ENCODE assay signal across 9 cellular contexts in the genomic region with DNA sequence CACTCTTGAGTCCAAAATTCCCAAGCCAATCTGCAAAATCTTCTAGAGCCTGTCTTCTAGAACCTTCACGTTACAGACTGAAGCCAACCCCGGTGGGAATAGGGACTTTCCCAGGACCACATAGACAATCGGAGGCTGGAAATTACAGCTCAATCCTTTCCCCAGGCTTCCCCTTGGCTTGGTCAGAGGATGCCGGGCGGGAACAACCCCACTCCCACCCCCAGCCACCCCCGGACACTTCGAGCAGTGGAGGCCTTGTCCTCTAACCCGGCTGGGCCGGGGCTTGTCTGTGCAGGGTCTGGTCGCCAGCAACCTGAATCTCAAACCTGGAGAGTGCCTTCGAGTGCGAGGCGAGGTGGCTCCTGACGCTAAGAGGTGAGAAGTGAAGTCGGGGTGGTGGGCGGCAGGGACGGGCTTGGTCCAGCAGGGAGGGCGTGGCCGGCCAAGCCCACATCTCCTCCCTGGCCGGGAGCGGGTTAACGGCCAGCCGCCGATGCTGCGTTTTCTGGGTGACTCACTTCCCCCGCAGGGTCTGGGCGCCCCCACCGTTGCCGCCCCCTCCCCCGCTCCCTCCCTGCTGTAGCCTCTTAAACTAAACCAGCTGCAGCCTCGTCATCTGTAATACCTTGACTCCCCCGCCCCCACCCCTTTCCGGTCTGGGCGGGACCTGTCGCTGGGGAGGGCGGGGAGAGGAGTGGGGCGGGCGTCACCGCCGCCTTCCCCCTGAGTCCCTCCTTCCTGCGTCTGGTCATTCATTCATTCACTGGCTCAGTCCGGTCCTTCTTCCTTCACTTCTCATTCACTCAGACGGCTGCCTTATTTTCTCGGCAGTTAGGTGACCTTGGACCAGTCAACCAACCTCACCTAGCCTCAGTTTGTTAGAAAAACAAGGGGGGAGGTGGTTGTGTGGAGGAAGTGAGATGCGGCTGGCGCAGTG. TPM values are rescaled to one million over a fixed set of nuclear protein-coding genes. Genes with fewer than 3 reads are reported as not detected.
DNase-seq lines count a peak whose midpoint lies in the region; ATAC-seq and TF ChIP-seq lines count a peak whose summit lies in the region.
"Had no signal": no experiment of that assay in that cellular context is flagged by ENCODE, and none has a peak within 500 bp of the region (broad histone marks: within the 10 kb centered on the region; RNA-seq: fewer than 3 reads in every experiment).

No MANE protein-coding gene starts in this region.

- no peaks in the 10 kb centered on the region for H3K36me3 ChIP-seq in CD8-positive, alpha-beta T cell (ENCODE audit: insufficient read depth, low read length)
- no peaks in the 10 kb centered on the region for H3K36me3 ChIP-seq in transverse colon

- CTCF ChIA-PET in CD8-positive, alpha-beta T cell (lab: Charles Lee), result interaction anchor here (17.2 to 64.7 kb wide), 2 partner anchors 14 to 51 kb away, joined by 323 to 2176 read pairs; a partner anchor contains a TSS

- H3K27me3 ChIP-seq in CD8-positive, alpha-beta T cell (ENCODE audit: insufficient read depth, low read length), result no peaks in the 10 kb centered on the region
- no peaks in the 10 kb centered on the region for H3K27me3 ChIP-seq in transverse colon

- in situ Hi-C loops in transverse colon (cut with MboI; ENCODE audit: low pct_ligation_motif_present in 1 of 4, low pct_unique_long_range_greater_than_20kb in 1 of 4, low sequenced_read_pairs in 3 of 4), result loop anchor here in 1 of 4 donors (25.0 kb wide), 1 partner anchor 110 kb away; no protein-coding TSS in a partner anchor

- peak overlapping the region; percentile 100 for H3K27ac Mint-ChIP-seq in CD8-positive, alpha-beta T cell
- H3K27ac Mint-ChIP-seq in activated naive CD4-positive, alpha-beta T cell treated with anti-CD3 and anti-CD28 coated beads, Interleukin-2, amount 50 U/mL, for 72 hours, result peak overlapping the region; percentile 86 to 92

- TF ChIP-seq POLR2A in transverse colon (IDR thresholded peaks at IDR 0.05), result peak; percentile 62

- POLR2A ChIA-PET in CD8-positive, alpha-beta T cell (lab: Charles Lee), result interaction anchor here (0.9 to 5.2 kb wide), 14 partner anchors 8 to 69 kb away, joined by 3 to 78 read pairs (median 6); a partner anchor contains a TSS

- WGBS in transverse colon (ENCODE audit: low coverage in 1 of 2), 2 donors, result 2% methylated on average over 39 of the region's 46 CpGs; no CpG with 5 or more reads in 1 of the 2 donors

- intact Hi-C loops in CD8-positive, alpha-beta T cell (cut with DNase I, micrococcal nuclease), result loop anchor here (1.0 to 2.0 kb wide), 6 partner anchors 9 to 172 kb away; a partner anchor contains a TSS
- intact Hi-C loops in cardiac septum (cut with DNase I), result loop anchor here (5.0 kb wide), 1 partner anchor 75 kb away; no protein-coding TSS in a partner anchor
- intact Hi-C loops in posterior cingulate gyrus (cut with DNase I), result no loop called here
- intact Hi-C loops in transverse colon (cut with DNase I; ENCODE audit: low total_unique reads), result no loop called here

- no peaks in the 10 kb centered on the region for H3K9me3 Mint-ChIP-seq in CD8-positive, alpha-beta T cell
- no peaks in the 10 kb centered on the region for H3K9me3 Mint-ChIP-seq in activated naive CD4-positive, alpha-beta T cell treated with anti-CD3 and anti-CD28 coated beads, Interleukin-2, amount 50 U/mL, for 72 hours

- peak overlapping the region; percentile 95 for H3K4me3 Mint-ChIP-seq in CD8-positive, alpha-beta T cell

- TF ChIP-seq CTCF in CD8-positive, alpha-beta T cell (IDR thresholded peaks at IDR 0.05), result no peak
- no peak for TF ChIP-seq CTCF in transverse colon (IDR thresholded peaks at IDR 0.05)

- peak overlapping the region; percentile 91 for H3K27ac ChIP-seq in CD8-positive, alpha-beta T cell (ENCODE audit: low read depth, low read length)
- H3K27ac ChIP-seq in transverse colon, result peak overlapping the region; percentile 89 to 96 (median 94)
- H3K27ac ChIP-seq: VCaP had no signal

- peak; percentile 85 to 96 (median 94) for DNase-seq in CD8-positive, alpha-beta T cell
- peak; percentile 90 for DNase-seq in Jurkat, Clone E6-1 (ENCODE audit: low read depth, low spot score)
- peak; percentile 93 for DNase-seq in activated naive CD4-positive, alpha-beta T cell treated with anti-CD3 and anti-CD28 coated beads, Interleukin-2, amount 50 U/mL, for 72 hours (ENCODE audit: low spot score in 2 of 2)
- DNase-seq in cardiac septum (ENCODE audit: low spot score), result peak; percentile 95
- peak in 7 of 10 donors; percentile 38 to 95 (median 66) for DNase-seq in posterior cingulate gyrus
- DNase-seq in transverse colon, result peak; percentile 93

- peaks cover 50% of the 10 kb centered on the region for H3K4me1 ChIP-seq in CD8-positive, alpha-beta T cell (ENCODE audit: insufficient read depth, low read length)
- peaks cover 36 to 75% (median 59%) of the 10 kb centered on the region in 4 donors for H3K4me1 ChIP-seq in transverse colon

- peak; percentile 89 for ATAC-seq in CD8-positive, alpha-beta T cell
- ATAC-seq in GM21390 (IDR thresholded peaks at IDR 0.05; ENCODE audit: unreplicated experiment) (peak; percentile 44), SK-N-SH treated with all-trans-retinoic acid at 6 μM for 48 hours (peak; percentile 37)
- ATAC-seq in activated naive CD4-positive, alpha-beta T cell treated with anti-CD3 and anti-CD28 coated beads, Interleukin-2, amount 50 U/mL, for 72 hours, result peak; percentile 77 to 80

- peaks cover 4% of the 10 kb centered on the region for H3K36me3 Mint-ChIP-seq in CD8-positive, alpha-beta T cell
- H3K36me3 Mint-ChIP-seq in activated naive CD4-positive, alpha-beta T cell treated with anti-CD3 and anti-CD28 coated beads, Interleukin-2, amount 50 U/mL, for 72 hours, result peaks cover 0 to 25% of the 10 kb centered on the region in 2 donors

- H3K4me3 ChIP-seq in CD8-positive, alpha-beta T cell (ENCODE audit: low read depth, low read length), result peak overlapping the region; percentile 93
- peak overlapping the region; percentile 65 for H3K4me3 ChIP-seq in Jurkat, Clone E6-1 (ENCODE audit: low read length)
- H3K4me3 ChIP-seq in transverse colon, result peak overlapping the region; percentile 28 to 54 (median 43)

- no peak for TF ChIP-seq EP300 in transverse colon (IDR thresholded peaks at IDR 0.05; ENCODE audit: low read depth)

- no peaks in the 10 kb centered on the region for H3K27me3 Mint-ChIP-seq in CD8-positive, alpha-beta T cell (ENCODE audit: low read depth)

- no peaks in the 10 kb centered on the region for H3K9me3 ChIP-seq in CD8-positive, alpha-beta T cell (ENCODE audit: low read length)
- no peaks in the 10 kb centered on the region for H3K9me3 ChIP-seq in transverse colon

- H3K4me1 Mint-ChIP-seq in CD8-positive, alpha-beta T cell (ENCODE audit: low read depth), result peaks cover 55% of the 10 kb centered on the region

TF ChIP-seq in SK-N-SH treated with all-trans-retinoic acid at 6 μM for 48 hours, 23 proteins besides CTCF, POLR2A, EP300 and RAD21:
- TF ChIP-seq TCF4 (CRISPR knock-in tag; IDR thresholded peaks at IDR 0.05; ENCODE audit: borderline replicate concordance) (peak; percentile 46; the same call in 1 of the 2 replicates), PPARA (CRISPR knock-in tag; IDR thresholded peaks at IDR 0.05; ENCODE audit: borderline replicate concordance) (no peak)
- TF ChIP-seq, protein P1, sequence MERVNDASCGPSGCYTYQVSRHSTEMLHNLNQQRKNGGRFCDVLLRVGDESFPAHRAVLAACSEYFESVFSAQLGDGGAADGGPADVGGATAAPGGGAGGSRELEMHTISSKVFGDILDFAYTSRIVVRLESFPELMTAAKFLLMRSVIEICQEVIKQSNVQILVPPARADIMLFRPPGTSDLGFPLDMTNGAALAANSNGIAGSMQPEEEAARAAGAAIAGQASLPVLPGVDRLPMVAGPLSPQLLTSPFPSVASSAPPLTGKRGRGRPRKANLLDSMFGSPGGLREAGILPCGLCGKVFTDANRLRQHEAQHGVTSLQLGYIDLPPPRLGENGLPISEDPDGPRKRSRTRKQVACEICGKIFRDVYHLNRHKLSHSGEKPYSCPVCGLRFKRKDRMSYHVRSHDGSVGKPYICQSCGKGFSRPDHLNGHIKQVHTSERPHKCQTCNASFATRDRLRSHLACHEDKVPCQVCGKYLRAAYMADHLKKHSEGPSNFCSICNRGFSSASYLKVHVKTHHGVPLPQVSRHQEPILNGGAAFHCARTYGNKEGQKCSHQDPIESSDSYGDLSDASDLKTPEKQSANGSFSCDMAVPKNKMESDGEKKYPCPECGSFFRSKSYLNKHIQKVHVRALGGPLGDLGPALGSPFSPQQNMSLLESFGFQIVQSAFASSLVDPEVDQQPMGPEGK (CRISPR knock-in tag; IDR thresholded peaks at IDR 0.05; ENCODE audit: borderline replicate concordance), result peak; percentile 58; the same call in 1 of the 2 replicates
TF ChIP-seq in SK-N-SH treated with all-trans-retinoic acid at 6 μM for 48 hours: peak in this region for 2.

RNA-seq across cellular contexts. Expression of a gene that starts 1.5 kb away (rescaled TPM):
- 10 to 100 TPM; 20.8 to 29.4 TPM for total RNA-seq in CD8-positive, alpha-beta T cell
- 25.5 TPM for polyA plus RNA-seq in Jurkat, Clone E6-1 (2012; ENCODE audit: insufficient read depth, insufficient read length)
- total RNA-seq in activated naive CD4-positive, alpha-beta T cell treated with anti-CD3 and anti-CD28 coated beads, Interleukin-2, amount 50 U/mL, for 72 hours, result 100 to 1,000 TPM; 362 to 981 TPM
- total RNA-seq in cardiac septum, result 1,015 TPM
- 100 to 1,000 TPM; 196 to 558 (median 224) TPM for total RNA-seq in transverse colon

RNA-seq across cellular contexts. Expression of a gene that starts 9.2 kb away (rescaled TPM):
- 10 to 100 TPM; 25.1 to 29.1 TPM for total RNA-seq in CD8-positive, alpha-beta T cell
- 53.5 TPM for polyA plus RNA-seq in Jurkat, Clone E6-1 (2012; ENCODE audit: insufficient read depth, insufficient read length)
- 10 to 100 TPM; 24.0 to 42.1 TPM for total RNA-seq in activated naive CD4-positive, alpha-beta T cell treated with anti-CD3 and anti-CD28 coated beads, Interleukin-2, amount 50 U/mL, for 72 hours
- total RNA-seq in cardiac septum (15.2 TPM), transverse colon (100 to 1,000 TPM in 1 of 4 donors, 10 to 100 TPM in 3; 44.1 to 143 (median 57.2) TPM)

RNA-seq across cellular contexts. Expression of a gene that starts 18.4 kb away (rescaled TPM):
- 1 to 10 TPM; 2.4 to 3.2 TPM for total RNA-seq in CD8-positive, alpha-beta T cell
- polyA plus RNA-seq in Jurkat, Clone E6-1 (2012; ENCODE audit: insufficient read depth, insufficient read length), result 71.3 TPM
- 10 to 100 TPM; 34.5 to 38.2 TPM for total RNA-seq in activated naive CD4-positive, alpha-beta T cell treated with anti-CD3 and anti-CD28 coated beads, Interleukin-2, amount 50 U/mL, for 72 hours
- 24.1 TPM for total RNA-seq in cardiac septum
- 100 to 1,000 TPM in 1 of 4 donors, 10 to 100 TPM in 3; 28.9 to 126 (median 50.7) TPM for total RNA-seq in transverse colon

RNA-seq across cellular contexts. Expression of a gene that starts 19.9 kb away (rescaled TPM):
- total RNA-seq in CD8-positive, alpha-beta T cell, result 1 to 10 TPM; 7.3 to 7.4 TPM
- polyA plus RNA-seq in Jurkat, Clone E6-1 (2012; ENCODE audit: insufficient read depth, insufficient read length), result 40.4 TPM
- total RNA-seq in activated naive CD4-positive, alpha-beta T cell treated with anti-CD3 and anti-CD28 coated beads, Interleukin-2, amount 50 U/mL, for 72 hours, result 10 to 100 TPM; 17.4 to 26.0 TPM
- total RNA-seq in cardiac septum (115 TPM), transverse colon (100 to 1,000 TPM; 121 to 265 (median 129) TPM)

RNA-seq across cellular contexts. Expression of a gene that starts 37.5 kb away (rescaled TPM):
- 10 to 100 TPM; 51.5 to 52.9 TPM for total RNA-seq in CD8-positive, alpha-beta T cell
- 17.7 TPM for polyA plus RNA-seq in Jurkat, Clone E6-1 (2012; ENCODE audit: insufficient read depth, insufficient read length)
- 10 to 100 TPM; 82.9 to 98.5 TPM for total RNA-seq in activated naive CD4-positive, alpha-beta T cell treated with anti-CD3 and anti-CD28 coated beads, Interleukin-2, amount 50 U/mL, for 72 hours
- 2.3 TPM for total RNA-seq in cardiac septum
- 100 to 1,000 TPM in 2 of 4 donors, 10 to 100 TPM in 2; 53.1 to 158 (median 84.7) TPM for total RNA-seq in transverse colon

Comparison
In these comparisons a context has a peak if more than half of its experiments do, and no peak if none do; other contexts are left out.
1. Peak in every context shown above with its lines: DNase-seq, ATAC-seq, H3K4me3 ChIP-seq and H3K27ac ChIP-seq.
2. ATAC-seq: peak in every context shown above with its lines; median percentile 89 in CD8-positive, alpha-beta T cell; 78 in activated naive CD4-positive, alpha-beta T cell treated with anti-CD3 and anti-CD28 coated beads, Interleukin-2, amount 50 U/mL, for 72 hours; 44 in GM21390; 37 in SK-N-SH treated with all-trans-retinoic acid at 6 μM for 48 hours.
3. H3K4me3 ChIP-seq: peak in every context shown above with its lines; median percentile 93 in CD8-positive, alpha-beta T cell; 65 in Jurkat, Clone E6-1; 43 in transverse colon.
4. RNA of a gene that starts 1.5 kb away (total RNA-seq): 1,015 TPM in cardiac septum (single experiment), 362 to 981 TPM in activated naive CD4-positive, alpha-beta T cell treated with anti-CD3 and anti-CD28 coated beads, Interleukin-2, amount 50 U/mL, for 72 hours and 196 to 558 TPM in transverse colon; 20.8 to 29.4 TPM in CD8-positive, alpha-beta T cell; every median in the first group is over 4 times any median in the second.
5. intact Hi-C loops: an anchor here in CD8-positive, alpha-beta T cell (1.0 to 2.0 kb wide) and cardiac septum (5.0 kb wide); none called in posterior cingulate gyrus and transverse colon.